8 cellular contexts compared by ENCODE assay signal in genomic region chr2:149038442-149039212, GRCh38. TPM values are rescaled to one million over a fixed set of nuclear protein-coding genes. Genes with fewer than 3 reads are reported as not detected.
A peak's percentile ranks its signal among the peaks of the same experiment; 100 is the strongest.
DNase-seq lines count a peak whose midpoint lies in the region; ATAC-seq and TF ChIP-seq lines count a peak whose summit lies in the region.

A gene with protein sequence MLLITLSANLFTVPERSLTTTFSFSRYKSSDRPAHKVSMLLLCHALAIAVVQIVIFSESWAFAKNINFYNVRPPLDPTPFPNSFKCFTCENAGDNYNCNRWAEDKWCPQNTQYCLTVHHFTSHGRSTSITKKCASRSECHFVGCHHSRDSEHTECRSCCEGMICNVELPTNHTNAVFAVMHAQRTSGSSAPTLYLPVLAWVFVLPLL (plus strand): TSS chr2:149038699. CDS start chr2:149130949, 92,250 bp downstream.

- H3K4me3 ChIP-seq in A673 (ENCODE audit: low read depth, low read length, poor library complexity, severe bottlenecking) (peak within 1 kb of the TSS; percentile 41), esophagus (ENCODE audit: low read depth in 1 of 2, low read length in 2 of 2) (peak within 1 kb of the TSS; percentile 65 to 67), prostate gland (peak within 1 kb of the TSS; percentile 39 to 55)

- peak; percentile 65 for ATAC-seq in HG02852 (IDR thresholded peaks at IDR 0.05; ENCODE audit: unreplicated experiment)

- H3K27ac ChIP-seq in A673 (ENCODE audit: low read depth, low read length, poor library complexity, severe bottlenecking) (no peak within 1 kb of the TSS), esophagus (ENCODE audit: low read depth in 2 of 2, low read length in 1 of 2) (no peak within 1 kb of the TSS), prostate gland (peak within 1 kb of the TSS; percentile 19 to 39)

- peak; percentile 38 for TF ChIP-seq POLR2A in prostate gland (IDR thresholded peaks at IDR 0.05)

- in situ Hi-C loops in GM13976 (cut with MboI; ENCODE audit: low sequenced_read_pairs, unreplicated experiment): no loop called here

- no TSS peak for BruUV-seq in A673 (replicated peaks; lab: Mats Ljungman, UMichigan)

- H3K36me3 ChIP-seq in A673 (ENCODE audit: insufficient read depth, low read length, poor library complexity, severe bottlenecking) (no peaks in the 10 kb centered on the region), esophagus (ENCODE audit: control insufficient read depth in 2 of 2, insufficient read depth in 2 of 2, low read length in 1 of 2) (no peaks in the 10 kb centered on the region), prostate gland (no peaks in the 10 kb centered on the region)

- 2 to 3% methylated on average over 84 to 85 of the region's 85 CpGs for WGBS in esophagus, 2 donors
- 3% methylated on average over 58 of the region's 85 CpGs for WGBS in prostate gland

- no peak for TF ChIP-seq CTCF in A673 (conservative IDR thresholded peaks at IDR 0.05; ENCODE audit: low read depth, low read length)
- TF ChIP-seq CTCF in GM13976 (IDR thresholded peaks at IDR 0.05; ENCODE audit: borderline replicate concordance, control extremely low read depth, extremely low read depth, insufficient read depth, missing control alignments): peak; percentile 9
- peak in 2 of 4 experiments; percentile 24 to 39 for TF ChIP-seq CTCF in prostate gland (IDR thresholded peaks at IDR 0.05)

- intact Hi-C loops in A673 (cut with micrococcal nuclease; ENCODE audit: unreplicated experiment) (no loop called here), prostate gland (cut with DNase I) (no loop called here)

- H3K4me1 ChIP-seq in A673 (ENCODE audit: insufficient read depth, low read length, poor library complexity, severe bottlenecking) (no peaks in the 10 kb centered on the region), esophagus (ENCODE audit: control insufficient read depth in 2 of 2, insufficient read depth in 2 of 2, low read length in 1 of 2) (peaks cover 0 to 5% of the 10 kb centered on the region in 2 donors), prostate gland (replicated peaks) (no peaks in the 10 kb centered on the region)

- peak; percentile 14 for DNase-seq in A673 (ENCODE audit: low spot score)
- peak; percentile 62 for DNase-seq in GM13976 (ENCODE audit: low spot score)
- peak; percentile 46 for DNase-seq in NCI-H510A treated with DMSO at 0.1 percent for 48 hours (lab: John Stamatoyannopoulos, UW)
- peak; percentile 69 for DNase-seq in prostate gland (ENCODE audit: low spot score)
- DNase-seq in glomerular visceral epithelial cell (ENCODE audit: extremely low spot score): no peak
- no peak for DNase-seq in activated CD4-positive, alpha-beta T cell treated with anti-CD3 and anti-CD28 coated beads for 1 hour

- H3K9me3 ChIP-seq in A673 (ENCODE audit: low read depth, low read length, poor library complexity, severe bottlenecking) (no peaks in the 10 kb centered on the region), esophagus (ENCODE audit: control insufficient read depth in 2 of 2, insufficient read depth in 1 of 2, low read depth in 1 of 2, low read length in 1 of 2) (no peaks in the 10 kb centered on the region), prostate gland (no peaks in the 10 kb centered on the region)

- H3K27me3 ChIP-seq in A673 (replicated peaks; ENCODE audit: insufficient read depth, low read depth, low read length, poor library complexity): peaks cover 20% of the 10 kb centered on the region
- H3K27me3 ChIP-seq in esophagus (ENCODE audit: control insufficient read depth in 1 of 2, insufficient read depth in 2 of 2, low read length in 2 of 2): peaks cover 0 to 6% of the 10 kb centered on the region in 2 donors
- H3K27me3 ChIP-seq in prostate gland (replicated peaks; ENCODE audit: insufficient read depth): no peaks in the 10 kb centered on the region

- POLR2A ChIA-PET in A673 (lab: Charles Lee; ENCODE audit: low non-redundant PET): no interaction called here

- CTCF ChIA-PET in A673 (lab: Charles Lee): interaction anchor here (0.6 kb wide), 1 partner anchor 433 kb away, joined by 3 read pairs; no protein-coding TSS in a partner anchor

RNA-seq across cellular contexts. Expression of the gene that starts here (rescaled TPM):
- not detected in 2 replicates for total RNA-seq in A673 (2021)
- polyA plus RNA-seq in esophagus: 1 to 10 TPM; 2.3 to 4.9 TPM
- total RNA-seq in prostate gland: 10 to 100 TPM; 16.8 to 17.8 TPM

Comparison
In these comparisons a context has a peak if more than half of its experiments do, and no peak if none do; other contexts are left out.
1. RNA of the gene that starts here (total RNA-seq): 16.8 to 17.8 TPM in prostate gland; not detected in A673; every median in the first group is over 10 times any median in the second.
2. Peak in DNase-seq and H3K4me3 ChIP-seq in A673; RNA of the gene not detected or under 1 TPM.
3. DNase-seq: peak in GM13976 (single experiment), NCI-H510A treated with DMSO at 0.1 percent for 48 hours (single experiment) and prostate gland (single experiment); none in glomerular visceral epithelial cell (single experiment) and activated CD4-positive, alpha-beta T cell treated with anti-CD3 and anti-CD28 coated beads for 1 hour (single experiment).
4. H3K27ac ChIP-seq: peak in prostate gland (2 of 2); none in A673 (single experiment) and esophagus (0 of 2).
5. Peak in every context shown above with its lines, with median percentiles within 50 percentile points of each other: H3K4me3 ChIP-seq.